ENCODE assay signal across 2 cellular contexts in genomic region chr21:41845310-41846032, GRCh38.
TF ChIP-seq lines count a peak whose summit lies in the region.

No MANE protein-coding gene starts in this region.

TF ChIP-seq in A549, 52 proteins besides CTCF, POLR2A, EP300 and RAD21:
- TF ChIP-seq HMGXB4 (CRISPR knock-in tag; IDR thresholded peaks at IDR 0.05; ENCODE audit: borderline replicate concordance) = no peak
- no peak for TF ChIP-seq E2F6 (IDR thresholded peaks at IDR 0.05; ENCODE audit: borderline replicate concordance, low read depth)
- no peak for TF ChIP-seq MAX (IDR thresholded peaks at IDR 0.05)
- TF ChIP-seq KDM1A (IDR thresholded peaks at IDR 0.05; ENCODE audit: low read depth) = 0 out of 2 replicates have a peak, but pooled peaks have one; percentile 53

TF ChIP-seq in GM23338, 12 proteins besides CTCF, POLR2A, EP300 and RAD21:
- TF ChIP-seq CREB1 (CRISPR knock-in tag; IDR thresholded peaks at IDR 0.05; ENCODE audit: low read depth) = no peak
- TF ChIP-seq ZNF114 (CRISPR knock-in tag; IDR thresholded peaks at IDR 0.05) = no peak
- TF ChIP-seq EZH2 (IDR thresholded peaks at IDR 0.05; ENCODE audit: low read depth, unreplicated experiment) = no peak
- TF ChIP-seq ZNF462 (CRISPR knock-in tag; IDR thresholded peaks at IDR 0.05) = no peak
- no peak for TF ChIP-seq NANOG (IDR thresholded peaks at IDR 0.05; ENCODE audit: borderline replicate concordance)
TF ChIP-seq in GM23338: peak in this region for 0.
